In the genomic region with DNA sequence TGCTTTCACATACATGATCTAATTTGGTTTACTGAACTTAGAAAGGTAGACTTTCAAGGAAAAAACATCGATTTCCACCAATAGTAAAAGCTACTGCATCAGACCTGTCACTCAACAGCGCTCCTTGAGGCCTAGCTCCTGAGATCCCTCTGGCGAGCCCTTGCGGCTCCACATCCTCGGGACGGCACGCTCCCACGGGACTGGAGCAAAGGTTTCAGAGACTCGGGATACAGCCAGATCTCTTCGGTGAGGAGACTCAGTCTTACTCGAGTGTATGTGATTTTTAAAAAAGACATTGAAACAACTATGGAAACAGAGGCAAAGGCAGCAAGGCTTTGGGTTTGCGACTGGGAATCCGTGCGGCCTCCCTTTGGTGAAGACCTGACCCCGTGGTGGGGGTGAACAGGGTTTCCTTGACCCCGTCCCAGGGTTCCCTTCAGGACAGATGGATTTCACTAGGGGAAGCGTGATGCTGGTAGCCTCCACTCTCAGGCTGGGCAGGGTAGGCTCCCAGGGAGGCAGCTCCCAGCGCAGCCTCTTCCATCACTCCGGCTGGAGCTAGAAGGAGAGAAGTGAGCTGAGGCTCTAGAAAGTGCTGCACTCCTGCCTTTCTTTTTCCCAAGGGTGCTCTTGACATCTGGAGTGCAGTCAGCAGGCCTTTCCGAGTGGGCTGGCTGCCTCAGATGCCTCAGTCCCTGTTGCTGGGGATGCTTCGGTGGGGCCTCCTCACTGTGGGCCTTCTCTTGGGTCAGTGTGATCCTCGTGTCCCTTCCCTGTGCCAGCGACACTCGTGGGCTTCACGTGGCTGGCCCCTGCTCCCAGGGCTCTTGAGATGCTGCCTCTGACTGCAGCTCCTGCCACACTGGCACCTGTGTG, we compare ENCODE assay signal across 18 cellular contexts. TPM values are rescaled to one million over a fixed set of nuclear protein-coding genes. Genes with fewer than 3 reads are reported as not detected.
DNase-seq lines count a peak whose midpoint lies in the region; ATAC-seq and TF ChIP-seq lines count a peak whose summit lies in the region.
"Had no signal": no experiment of that assay in that cellular context is flagged by ENCODE, and none has a peak within 500 bp of the region (broad histone marks: within the 10 kb centered on the region; RNA-seq: fewer than 3 reads in every experiment).

No MANE protein-coding gene starts in this region.

- intact Hi-C loops in CD14-positive monocyte (cut with micrococcal nuclease) = no loop called here

- TF ChIP-seq CTCF in CD14-positive monocyte (IDR thresholded peaks at IDR 0.05) = no peak
- no peak for TF ChIP-seq CTCF in WERI-Rb-1 (IDR thresholded peaks at IDR 0.05; ENCODE audit: low read depth, low read length)
- TF ChIP-seq CTCF in H9 (conservative IDR thresholded peaks at IDR 0.05) = no peak

- no peak overlapping the region for H2BK120ac ChIP-seq in H9 (ENCODE audit: low read depth, low read length, poor library complexity, severe bottlenecking)

- H2BK12ac ChIP-seq in H9 (ENCODE audit: insufficient read length, low read depth, low read length) = no peak overlapping the region

- H3K27ac Mint-ChIP-seq in T-helper 2 cell treated with Interferon-gamma antibody and Interleukin-4, amounts not matched to agents 5 μg/mL and 100 μg/mL, for 36 hours = peak overlapping the region; percentile 69
- H3K27ac Mint-ChIP-seq in CD14-positive monocyte = no peak overlapping the region
- no peak overlapping the region for H3K27ac Mint-ChIP-seq in H9
- H3K27ac Mint-ChIP-seq: immature natural killer cell, memory B cell, WTC11 had no signal

- no peak overlapping the region for H2BK20ac ChIP-seq in H9 (ENCODE audit: low read depth, low read length, poor library complexity, severe bottlenecking)

- H3K4me1 ChIP-seq in H9 (ENCODE audit: insufficient read depth, low read length) = no peaks in the 10 kb centered on the region
- H3K4me1 ChIP-seq: neural progenitor cell, uterus had no signal

- no peak overlapping the region for H4K5ac ChIP-seq in H9 (ENCODE audit: insufficient read length, low read depth, low read length)

- peaks cover 23% of the 10 kb centered on the region for H3K36me3 Mint-ChIP-seq in T-helper 2 cell treated with Interferon-gamma antibody and Interleukin-4, amounts not matched to agents 5 μg/mL and 100 μg/mL, for 36 hours (ENCODE audit: low read depth)
- H3K36me3 Mint-ChIP-seq in CD14-positive monocyte = peaks cover 10 to 13% of the 10 kb centered on the region in 2 donors
- H3K36me3 Mint-ChIP-seq in H9 (ENCODE audit: insufficient read depth in 1 of 3, low read depth in 3 of 3) = no peaks in the 10 kb centered on the region
- H3K36me3 Mint-ChIP-seq: WTC11 had no signal

- H3K4ac ChIP-seq in H9 (ENCODE audit: low read depth, low read length) = no peak overlapping the region

- H3K79me2 ChIP-seq in H9 (ENCODE audit: insufficient read depth, low read length) = no peaks in the 10 kb centered on the region

- H3K23ac ChIP-seq in H9 (ENCODE audit: insufficient read length, low read depth, low read length) = no peak overlapping the region

- no peak overlapping the region for H4K8ac ChIP-seq in H9 (replicated peaks; ENCODE audit: insufficient read length, low read depth, low read length)

- peaks cover 81% of the 10 kb centered on the region for H3K4me1 Mint-ChIP-seq in T-helper 2 cell treated with Interferon-gamma antibody and Interleukin-4, amounts not matched to agents 5 μg/mL and 100 μg/mL, for 36 hours (ENCODE audit: low read depth)
- H3K4me1 Mint-ChIP-seq in CD14-positive monocyte (peaks cover 37% of the 10 kb centered on the region), H9 (peaks cover 0 to 8% of the 10 kb centered on the region in 2 experiments)

- no peak overlapping the region for H4K91ac ChIP-seq in H9 (ENCODE audit: insufficient read length, low read depth, low read length)

- peaks cover 6% of the 10 kb centered on the region for H3K36me3 ChIP-seq in WERI-Rb-1
- H3K36me3 ChIP-seq: neural progenitor cell, uterus had no signal

- H3K14ac ChIP-seq in H9 (ENCODE audit: insufficient read depth, low read length) = no peak overlapping the region

- H3K4me3 Mint-ChIP-seq in T-helper 2 cell treated with Interferon-gamma antibody and Interleukin-4, amounts not matched to agents 5 μg/mL and 100 μg/mL, for 36 hours = peak overlapping the region; percentile 53
- H3K4me3 Mint-ChIP-seq in CD14-positive monocyte (no peak overlapping the region), H9 (no peak overlapping the region)
- H3K4me3 Mint-ChIP-seq: immature natural killer cell, memory B cell, neural progenitor cell, WTC11 had no signal

- H2BK15ac ChIP-seq in H9 (ENCODE audit: low read depth, low read length) = no peak overlapping the region

- H3K9ac ChIP-seq in H9 (ENCODE audit: extremely low read depth, insufficient read length, low read length) = no peak overlapping the region
- H3K9ac ChIP-seq: neural progenitor cell had no signal

- no peak overlapping the region for H3K4me2 ChIP-seq in H9 (ENCODE audit: insufficient read depth, insufficient read length, low read length)
- H3K4me2 ChIP-seq: neural progenitor cell had no signal

- no peaks in the 10 kb centered on the region for H3K27me3 ChIP-seq in WERI-Rb-1 (ENCODE audit: insufficient read depth, low read depth, severe bottlenecking)
- no peaks in the 10 kb centered on the region for H3K27me3 ChIP-seq in H9 (ENCODE audit: insufficient read depth, low read length)
- H3K27me3 ChIP-seq: adrenal gland, uterus had no signal

- no peak overlapping the region for H3K56ac ChIP-seq in H9 (ENCODE audit: insufficient read length, low read depth, low read length)

- H3K4me3 ChIP-seq in WERI-Rb-1 (ENCODE audit: low read depth, low read length) = no peak overlapping the region
- H3K4me3 ChIP-seq: adrenal gland, neural progenitor cell, uterus had no signal

- no peak overlapping the region for H3K18ac ChIP-seq in H9 (ENCODE audit: insufficient read length, low read depth, low read length)

- no peak overlapping the region for H3T11ph ChIP-seq in H9 (ENCODE audit: low read length)

- DNase-seq in T-helper 2 cell treated with Interferon-gamma antibody and Interleukin-4, amounts not matched to agents 5 μg/mL and 100 μg/mL, for 36 hours (ENCODE audit: low spot score) = no peak
- DNase-seq in T-helper 2 cell (no peak), CD14-positive monocyte (ENCODE audit: low spot score) (peak; percentile 22), WERI-Rb-1 (peak; percentile 5), left lobe of liver (ENCODE audit: low spot score) (peak; percentile 19), H9 (no peak)
- no peak for DNase-seq in stimulated activated CD4-positive, alpha-beta T cell treated with anti-CD3 and anti-CD28 coated beads, Interleukin-4, amount 100 ng/mL, for 1 hour
- DNase-seq: activated CD8-positive, alpha-beta memory T cell treated with anti-CD3 and anti-CD28 coated beads, Interleukin-2, amount 50 U/mL, for 48 hours; immature natural killer cell; NCI-H1436 treated with DMSO at 0.1 percent for 48 hours; NCI-H226; uterus had no signal

- H3K9me3 ChIP-seq in WERI-Rb-1 (ENCODE audit: severe bottlenecking) (no peaks in the 10 kb centered on the region), H9 (ENCODE audit: control insufficient read depth, low read depth, low read length) (no peaks in the 10 kb centered on the region)
- H3K9me3 ChIP-seq: adrenal gland, uterus had no signal

- no peaks in the 10 kb centered on the region for H3K27me3 Mint-ChIP-seq in T-helper 2 cell treated with Interferon-gamma antibody and Interleukin-4, amounts not matched to agents 5 μg/mL and 100 μg/mL, for 36 hours (ENCODE audit: low read depth)
- H3K27me3 Mint-ChIP-seq in CD14-positive monocyte (ENCODE audit: low read depth in 3 of 3) = peaks cover under 1 to 7% (median 3%) of the 10 kb centered on the region in 3 donors
- peaks cover 24% of the 10 kb centered on the region for H3K27me3 Mint-ChIP-seq in H9 (ENCODE audit: low read depth)
- H3K27me3 Mint-ChIP-seq: memory B cell had no signal

- H3K23me2 ChIP-seq in H9 (ENCODE audit: insufficient read length, low read depth, low read length, poor library complexity, severe bottlenecking) = peaks cover 4% of the 10 kb centered on the region

- H2AFZ ChIP-seq in H9 (ENCODE audit: low read length) = no peak overlapping the region
- H2AFZ ChIP-seq: neural progenitor cell had no signal

- WGBS in H9 (ENCODE audit: extremely low coverage, insufficient read length, low lambda C conversion rate) = no CpG with 5 or more reads among the region's 25 CpGs

- no peak overlapping the region for H2BK5ac ChIP-seq in H9 (ENCODE audit: insufficient read length, low read length)

- no peaks in the 10 kb centered on the region for H3K79me1 ChIP-seq in H9 (ENCODE audit: insufficient read depth, low read depth, low read length, poor library complexity, severe bottlenecking)

- H4K20me1 ChIP-seq in H9 (ENCODE audit: control insufficient read depth, insufficient read depth, insufficient read length) = no peaks in the 10 kb centered on the region

- no peak for ATAC-seq in left lobe of liver
- no peak for ATAC-seq in GM19467 (IDR thresholded peaks at IDR 0.05; ENCODE audit: unreplicated experiment)
- ATAC-seq: WTC11 had no signal

- H3K27ac ChIP-seq in WERI-Rb-1 (no peak overlapping the region), H9 (ENCODE audit: insufficient read length, low read depth, low read length) (no peak overlapping the region)
- H3K27ac ChIP-seq: C4-2B, neural progenitor cell, uterus had no signal

- no peaks in the 10 kb centered on the region for H3K9me3 Mint-ChIP-seq in T-helper 2 cell treated with Interferon-gamma antibody and Interleukin-4, amounts not matched to agents 5 μg/mL and 100 μg/mL, for 36 hours
- H3K9me3 Mint-ChIP-seq in CD14-positive monocyte (no peaks in the 10 kb centered on the region), H9 (no peaks in the 10 kb centered on the region)
- H3K9me3 Mint-ChIP-seq: immature natural killer cell, memory B cell, neural progenitor cell, WTC11 had no signal

- no peak overlapping the region for H2AK5ac ChIP-seq in H9 (ENCODE audit: insufficient read length, low read length)

RNA-seq across cellular contexts. Expression of gene ATP6V0E2, which starts 5.8 kb away (rescaled TPM):
- polyA plus RNA-seq in CD14-positive monocyte = 10 to 100 TPM in 1 of 2 donors, 1 to 10 TPM in 1; 8.2 to 13.3 TPM
- total RNA-seq in left lobe of liver (99.4 TPM), H9 (2021) (19.0 and 20.0 TPM in 2 replicates)

RNA-seq across cellular contexts. Expression of gene ZNF862, which starts 29.8 kb away (rescaled TPM):
- 1 to 10 TPM; 1.3 to 2.7 TPM for polyA plus RNA-seq in CD14-positive monocyte
- total RNA-seq in left lobe of liver = 10.5 TPM
- total RNA-seq in H9 (2021) = 1.3 and 1.9 TPM in 2 replicates

Comparison
In these comparisons a context has a peak if more than half of its experiments do, and no peak if none do; other contexts are left out.
1. DNase-seq: peak in CD14-positive monocyte (single experiment), WERI-Rb-1 (single experiment) and left lobe of liver (single experiment); none in T-helper 2 cell treated with Interferon-gamma antibody and Interleukin-4, amounts not matched to agents 5 μg/mL and 100 μg/mL, for 36 hours (single experiment), T-helper 2 cell (0 of 5), H9 (single experiment) and stimulated activated CD4-positive, alpha-beta T cell treated with anti-CD3 and anti-CD28 coated beads, Interleukin-4, amount 100 ng/mL, for 1 hour (single experiment).